Comparison of ENCODE assay signal across 8 cellular contexts in the genomic region with DNA sequence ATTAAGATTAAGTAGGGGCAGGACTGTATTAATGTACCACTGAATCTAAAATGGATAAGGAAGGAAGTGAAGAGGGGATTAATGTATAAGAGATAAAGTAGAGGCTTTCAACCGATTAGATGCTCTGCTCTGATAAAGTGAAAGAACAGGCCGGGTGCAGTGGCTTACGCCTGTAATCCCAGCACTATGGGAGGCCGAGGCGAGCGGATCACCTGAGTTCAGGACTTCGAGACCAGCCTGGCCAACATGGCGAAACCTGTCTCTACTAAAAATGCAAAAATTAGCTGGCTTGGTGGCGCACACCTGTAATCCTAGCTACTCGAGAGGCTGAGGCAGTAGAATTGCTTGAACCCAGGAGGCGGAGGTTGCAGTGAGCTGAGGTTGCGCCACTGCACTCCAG. TPM values are rescaled to one million over a fixed set of nuclear protein-coding genes. Genes with fewer than 3 reads are reported as not detected.
A peak's percentile ranks its signal among the peaks of the same experiment; 100 is the strongest.
DNase-seq lines count a peak whose midpoint lies in the region; ATAC-seq, FAIRE-seq and TF ChIP-seq lines count a peak whose summit lies in the region.
"Not testable (repeated sequence)": the region's sequence is repeated elsewhere in the genome, so short reads cannot be mapped to it uniquely, and the experiment has no call there.

No MANE protein-coding gene starts in this region.

- H3K27ac Mint-ChIP-seq in activated CD8-positive, alpha-beta T cell treated with anti-CD3 and anti-CD28 coated beads for 36 hours: peak overlapping the region; percentile 99
- not testable (repeated sequence) for H3K27ac Mint-ChIP-seq in astrocyte (ENCODE audit: unreplicated experiment); neural progenitor cell

- not testable (repeated sequence) for TF ChIP-seq CTCF in 22Rv1 (IDR thresholded peaks at IDR 0.05); KMS-11 (conservative IDR thresholded peaks at IDR 0.05; ENCODE audit: low read depth, low read length); RWPE1 (conservative IDR thresholded peaks at IDR 0.05; ENCODE audit: low read depth); activated CD8-positive, alpha-beta T cell treated with anti-CD3 and anti-CD28 coated beads for 36 hours (IDR thresholded peaks at IDR 0.05); astrocyte (IDR thresholded peaks at IDR 0.05; ENCODE audit: insufficient read depth, low read depth, low read length); left ventricle myocardium inferior (IDR thresholded peaks at IDR 0.05; ENCODE audit: borderline replicate concordance); neural progenitor cell (IDR thresholded peaks at IDR 0.05)

- not testable (repeated sequence) for FAIRE-seq in astrocyte (lab: Jason Lieb, UNC)

- H3K4me1 ChIP-seq in ES-I3 (ENCODE audit: insufficient read depth, low read length) (peaks cover 13% of the 10 kb centered on the region), KMS-11 (ENCODE audit: low read depth, poor library complexity, severe bottlenecking) (peaks cover 49% of the 10 kb centered on the region), astrocyte (ENCODE audit: insufficient read depth, low read length) (peaks cover 11% of the 10 kb centered on the region), left ventricle myocardium inferior (peaks cover 30% of the 10 kb centered on the region), neural progenitor cell (peaks cover 25% of the 10 kb centered on the region)

- H3K27me3 Mint-ChIP-seq in activated CD8-positive, alpha-beta T cell treated with anti-CD3 and anti-CD28 coated beads for 36 hours; astrocyte (ENCODE audit: low read depth, unreplicated experiment); neural progenitor cell (ENCODE audit: insufficient read depth, low read depth): not testable (repeated sequence)

- peaks cover 39% of the 10 kb centered on the region for H3K4me1 Mint-ChIP-seq in activated CD8-positive, alpha-beta T cell treated with anti-CD3 and anti-CD28 coated beads for 36 hours (ENCODE audit: low read depth)
- H3K4me1 Mint-ChIP-seq in astrocyte (ENCODE audit: low read depth, unreplicated experiment) (peaks cover 17% of the 10 kb centered on the region), neural progenitor cell (peaks cover 31% of the 10 kb centered on the region)

- CTCF ChIA-PET in RWPE1 (lab: Yijun Ruan, JAX): not testable (repeated sequence)
- CTCF ChIA-PET in activated CD8-positive, alpha-beta T cell treated with anti-CD3 and anti-CD28 coated beads for 36 hours (lab: Charles Lee): interaction anchor here (1.3 to 3.4 kb wide), 3 partner anchors 75 to 82 kb away, joined by 3 to 15 read pairs (median 6); a partner anchor contains a TSS

- H3K9ac ChIP-seq in ES-I3 (ENCODE audit: low read depth, low read length): 0 out of 2 replicates have a peak overlapping the region, but pooled peaks have one; percentile 96
- H3K9ac ChIP-seq in KMS-11: peak overlapping the region; percentile 73; the same call in 1 of the 2 replicates
- not testable (repeated sequence) for H3K9ac ChIP-seq in astrocyte (ENCODE audit: low read length); neural progenitor cell

- H3K79me2 ChIP-seq in KMS-11 (ENCODE audit: insufficient read depth, low read depth) (peaks cover 45% of the 10 kb centered on the region), astrocyte (ENCODE audit: insufficient read depth, low read length) (peaks cover 12% of the 10 kb centered on the region), neural progenitor cell (ENCODE audit: low read depth) (peaks cover 51% of the 10 kb centered on the region)

- not testable (repeated sequence) for H4K20me1 ChIP-seq in KMS-11 (ENCODE audit: insufficient read depth)
- H4K20me1 ChIP-seq in astrocyte (ENCODE audit: insufficient read depth, low read length): peaks cover 22% of the 10 kb centered on the region
- H4K20me1 ChIP-seq in neural progenitor cell (ENCODE audit: low read depth): peaks cover 27% of the 10 kb centered on the region

- intact Hi-C loops in activated CD8-positive, alpha-beta T cell treated with anti-CD3 and anti-CD28 coated beads for 36 hours (cut with micrococcal nuclease); left ventricle myocardium inferior (cut with micrococcal nuclease): not testable (repeated sequence)

- not testable (repeated sequence) for H3K9me3 Mint-ChIP-seq in activated CD8-positive, alpha-beta T cell treated with anti-CD3 and anti-CD28 coated beads for 36 hours; astrocyte (ENCODE audit: unreplicated experiment); neural progenitor cell

- H3K4me3 ChIP-seq in KMS-11 (IDR thresholded peaks at IDR 0.05; ENCODE audit: insufficient read depth, low read depth, low read length); astrocyte (ENCODE audit: insufficient read depth, low read depth, low read length): not testable (repeated sequence)
- H3K4me3 ChIP-seq in left ventricle myocardium inferior: peak overlapping the region; percentile 95
- peak overlapping the region; percentile 91 for H3K4me3 ChIP-seq in neural progenitor cell

- H3K27ac ChIP-seq in 22Rv1 (peak overlapping the region; percentile 92), KMS-11 (peak overlapping the region; percentile 88; the same call in 1 of the 2 replicates), RWPE1 (peak overlapping the region; percentile 83)
- H3K27ac ChIP-seq in astrocyte (ENCODE audit: low read depth, low read length); left ventricle myocardium inferior (replicated peaks); neural progenitor cell: not testable (repeated sequence)

- not testable (repeated sequence) for H3K9me3 ChIP-seq in ES-I3 (ENCODE audit: control insufficient read depth, insufficient read depth, low read length); astrocyte (ENCODE audit: insufficient read depth, low read depth, low read length); left ventricle myocardium inferior (replicated peaks); neural progenitor cell (ENCODE audit: low read depth)

- H3K4me2 ChIP-seq in KMS-11: peak overlapping the region; percentile 61
- peak overlapping the region; percentile 94 for H3K4me2 ChIP-seq in astrocyte (ENCODE audit: low read length)
- H3K4me2 ChIP-seq in neural progenitor cell: peak overlapping the region; percentile 98

- not testable (repeated sequence) for H3K27me3 ChIP-seq in KMS-11 (ENCODE audit: insufficient read depth, low read depth); astrocyte (ENCODE audit: insufficient read depth, low read length); left ventricle myocardium inferior (ENCODE audit: low read depth); neural progenitor cell

- not testable (repeated sequence) for DNase-seq in RWPE1 (ENCODE audit: low spot score); activated CD8-positive, alpha-beta T cell treated with anti-CD3 and anti-CD28 coated beads for 36 hours; astrocyte (ENCODE audit: low read depth); left ventricle myocardium inferior; neural progenitor cell (ENCODE audit: low spot score)

- H3K36me3 Mint-ChIP-seq in activated CD8-positive, alpha-beta T cell treated with anti-CD3 and anti-CD28 coated beads for 36 hours (ENCODE audit: low read depth): peaks cover 24% of the 10 kb centered on the region
- not testable (repeated sequence) for H3K36me3 Mint-ChIP-seq in astrocyte (ENCODE audit: low read depth, unreplicated experiment); neural progenitor cell

- not testable (repeated sequence) for H2AFZ ChIP-seq in KMS-11 (ENCODE audit: low read depth); astrocyte (ENCODE audit: low read depth, low read length); neural progenitor cell (replicated peaks)

- H3K4me3 Mint-ChIP-seq in activated CD8-positive, alpha-beta T cell treated with anti-CD3 and anti-CD28 coated beads for 36 hours: peak overlapping the region; percentile 98
- peak overlapping the region; percentile 50 for H3K4me3 Mint-ChIP-seq in astrocyte (ENCODE audit: unreplicated experiment)
- peak overlapping the region; percentile 74 for H3K4me3 Mint-ChIP-seq in neural progenitor cell

- H3K36me3 ChIP-seq in ES-I3 (ENCODE audit: insufficient read depth, low read length); KMS-11 (ENCODE audit: insufficient read depth); astrocyte (ENCODE audit: insufficient read depth, low read length); left ventricle myocardium inferior; neural progenitor cell: not testable (repeated sequence)

- POLR2A ChIA-PET in RWPE1 (lab: Yijun Ruan, JAX; ENCODE audit: low non-redundant PET): not testable (repeated sequence)
- POLR2A ChIA-PET in activated CD8-positive, alpha-beta T cell treated with anti-CD3 and anti-CD28 coated beads for 36 hours (lab: Charles Lee): interaction anchor here (1.2 to 4.7 kb wide), 4 partner anchors 11 to 117 kb away, joined by 3 to 27 read pairs (median 14); a partner anchor contains a TSS

- H3F3A ChIP-seq in neural progenitor cell (ENCODE audit: low read depth): peaks cover 26% of the 10 kb centered on the region

- ATAC-seq in activated CD8-positive, alpha-beta T cell treated with anti-CD3 and anti-CD28 coated beads for 36 hours: not testable (repeated sequence)

RNA-seq across cellular contexts. Expression of a gene that starts 1.5 kb away (rescaled TPM):
- 10 to 100 TPM; 35.2 to 36.2 TPM for total RNA-seq in activated CD8-positive, alpha-beta T cell treated with anti-CD3 and anti-CD28 coated beads for 36 hours
- total RNA-seq in astrocyte (11.9 and 18.5 TPM in 2 replicates), left ventricle myocardium inferior (2.0 TPM), neural progenitor cell (ENCODE audit: low replicate concordance) (31.5 and 72.4 TPM in 2 replicates)
